8 cellular contexts compared by ENCODE assay signal in the genomic region with DNA sequence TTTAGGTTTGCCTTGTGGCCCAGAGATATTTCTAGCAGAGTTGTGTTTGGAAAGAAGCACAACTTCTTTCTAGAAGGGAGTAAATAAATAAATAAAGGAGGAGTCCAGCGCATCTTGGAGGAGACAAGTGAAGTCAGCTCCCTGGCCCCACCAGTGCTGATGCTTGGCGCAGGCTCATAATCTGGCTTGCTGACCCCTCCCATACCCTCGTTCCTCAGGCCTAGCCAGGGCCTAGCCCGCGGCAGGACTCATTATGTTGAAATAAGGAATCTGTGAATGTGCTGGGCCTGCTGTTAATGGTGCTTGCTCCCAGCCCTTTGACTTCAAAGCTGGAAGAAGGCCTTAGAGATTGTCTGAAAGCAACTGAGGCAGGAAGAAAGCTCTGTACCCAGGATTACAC. TPM values are rescaled to one million over a fixed set of nuclear protein-coding genes. Genes with fewer than 3 reads are reported as not detected.
A peak's percentile ranks its signal among the peaks of the same experiment; 100 is the strongest.
DNase-seq lines count a peak whose midpoint lies in the region; ATAC-seq and TF ChIP-seq lines count a peak whose summit lies in the region.

No MANE protein-coding gene starts in this region.

- no peak for TF ChIP-seq CTCF in CD4-positive, alpha-beta T cell (IDR thresholded peaks at IDR 0.05)
- no peak for TF ChIP-seq CTCF in osteocyte (IDR thresholded peaks at IDR 0.05)

- no peak overlapping the region for H3K27ac ChIP-seq in CD4-positive, alpha-beta T cell (ENCODE audit: low read depth, low read length)

- H3K4me1 Mint-ChIP-seq in CD4-positive, alpha-beta T cell (ENCODE audit: low read depth), result peaks cover 74% of the 10 kb centered on the region
- peaks cover 34% of the 10 kb centered on the region for H3K4me1 Mint-ChIP-seq in osteocyte (ENCODE audit: unreplicated experiment)

- H3K9me3 Mint-ChIP-seq in CD4-positive, alpha-beta T cell, result no peaks in the 10 kb centered on the region
- H3K9me3 Mint-ChIP-seq in osteocyte (ENCODE audit: unreplicated experiment), result no peaks in the 10 kb centered on the region

- peak overlapping the region; percentile 97 for H3K27ac Mint-ChIP-seq in CD4-positive, alpha-beta T cell
- H3K27ac Mint-ChIP-seq in osteocyte (ENCODE audit: unreplicated experiment), result peak overlapping the region; percentile 47

- intact Hi-C loops in CD4-positive, alpha-beta T cell (cut with DNase I, micrococcal nuclease), result loop anchor here (5.0 kb wide), 2 partner anchors 68 to 112 kb away; partner anchors contain the start of gene AP3S2 (in 1 of the 2)

- H3K4me3 Mint-ChIP-seq in CD4-positive, alpha-beta T cell, result peak overlapping the region; percentile 85
- no peak overlapping the region for H3K4me3 Mint-ChIP-seq in osteocyte (ENCODE audit: unreplicated experiment)

- ATAC-seq in CD4-positive, alpha-beta T cell (ENCODE audit: poor library complexity), result no peak
- no peak for ATAC-seq in GM19035 (IDR thresholded peaks at IDR 0.05; ENCODE audit: unreplicated experiment)

- H3K27me3 Mint-ChIP-seq in CD4-positive, alpha-beta T cell, result peaks cover 5% of the 10 kb centered on the region
- no peaks in the 10 kb centered on the region for H3K27me3 Mint-ChIP-seq in osteocyte (ENCODE audit: unreplicated experiment)

- peaks cover 12% of the 10 kb centered on the region for H3K36me3 Mint-ChIP-seq in CD4-positive, alpha-beta T cell (ENCODE audit: low read depth)
- no peaks in the 10 kb centered on the region for H3K36me3 Mint-ChIP-seq in osteocyte (ENCODE audit: unreplicated experiment)

- no peaks in the 10 kb centered on the region for H3K27me3 ChIP-seq in CD4-positive, alpha-beta T cell (ENCODE audit: control insufficient read depth, insufficient read depth, low read length)

- no peak for DNase-seq in CD4-positive, alpha-beta T cell
- DNase-seq in RPMI7951 (ENCODE audit: low read depth) (peak; percentile 25), fibroblast of gingiva (ENCODE audit: low read depth) (peak; percentile 38), osteocyte (ENCODE audit: extremely low spot score, unreplicated experiment) (no peak), DMS114 treated with DMSO at 0.1 percent for 48 hours (lab: John Stamatoyannopoulos, UW; ENCODE audit: unreplicated experiment) (no peak), NCI-H774 (lab: John Stamatoyannopoulos, UW) (no peak)
- no peak for DNase-seq in stimulated activated CD8-positive, alpha-beta memory T cell treated with anti-CD3 and anti-CD28 coated beads, Interleukin-4, amount 100 ng/mL, for 48 hours

- CTCF ChIA-PET in CD4-positive, alpha-beta T cell (lab: Charles Lee), result no interaction called here

- POLR2A ChIA-PET in CD4-positive, alpha-beta T cell (lab: Charles Lee), result interaction anchor here (1.8 to 2.7 kb wide), 3 partner anchors 10 to 55 kb away, joined by 7 to 11 read pairs (median 7); no protein-coding TSS in a partner anchor

- H3K9me3 ChIP-seq in CD4-positive, alpha-beta T cell (ENCODE audit: control insufficient read depth, low read length), result no peaks in the 10 kb centered on the region

RNA-seq across cellular contexts. Expression of gene ZNF710, which starts 3.1 kb away (rescaled TPM):
- 1 to 10 TPM; 6.5 to 7.7 TPM for total RNA-seq in CD4-positive, alpha-beta T cell
- 5.5 and 5.6 TPM in 2 replicates for total RNA-seq in RPMI7951 (2014; rRNA removed; shearing (Covaris generic))
- total RNA-seq in osteocyte, result 16.3 and 24.2 TPM in 2 replicates

Comparison
In these comparisons a context has a peak if more than half of its experiments do, and no peak if none do; other contexts are left out.
1. DNase-seq: peak in RPMI7951 (single experiment) and fibroblast of gingiva (single experiment); none in CD4-positive, alpha-beta T cell (0 of 10), osteocyte (single experiment), DMS114 treated with DMSO at 0.1 percent for 48 hours (single experiment), NCI-H774 (single experiment) and stimulated activated CD8-positive, alpha-beta memory T cell treated with anti-CD3 and anti-CD28 coated beads, Interleukin-4, amount 100 ng/mL, for 48 hours (single experiment).